26 cellular contexts compared by ENCODE assay signal in genomic region chr12:63090716-63091115, GRCh38.
"Had no signal": no experiment of that assay in that cellular context is flagged by ENCODE, and none has a peak within 500 bp of the region (broad histone marks: within the 10 kb centered on the region; RNA-seq: fewer than 3 reads in every experiment).

No MANE protein-coding gene starts in this region.

- H3K4me1 Mint-ChIP-seq: naive B cell; stimulated activated naive CD8-positive, alpha-beta T cell treated with anti-CD3 and anti-CD28 coated beads, Interleukin-15, amount 100 ng/mL, for 72 hours had no signal

- H3K36me3 Mint-ChIP-seq: memory B cell; naive B cell; natural killer cell treated with Interleukin-12 subunit alpha and Interleukin-12 subunit beta and Interleukin-15 and Interleukin-18, amount 100 ng/mL, for 72 hours had no signal

- H3K27ac Mint-ChIP-seq: dendritic cell treated with granulocyte-macrophage colony-stimulating factor and Interleukin-4, amounts not matched to agents 40 ng/mL and 50 ng/mL, for 4 days; effector memory CD8-positive, alpha-beta T cell; memory B cell; naive B cell; natural killer cell treated with Interleukin-12 subunit alpha and Interleukin-12 subunit beta and Interleukin-15 and Interleukin-18, amount 100 ng/mL, for 72 hours; progenitor cell of endocrine pancreas; stimulated activated naive CD8-positive, alpha-beta T cell treated with anti-CD3 and anti-CD28 coated beads, Interleukin-15, amount 100 ng/mL, for 72 hours had no signal

- H3K9me3 Mint-ChIP-seq: dendritic cell treated with granulocyte-macrophage colony-stimulating factor and Interleukin-4, amounts not matched to agents 40 ng/mL and 50 ng/mL, for 4 days; effector memory CD8-positive, alpha-beta T cell; natural killer cell treated with Interleukin-12 subunit alpha and Interleukin-12 subunit beta and Interleukin-15 and Interleukin-18, amount 100 ng/mL, for 72 hours; stimulated activated naive CD8-positive, alpha-beta T cell treated with anti-CD3 and anti-CD28 coated beads, Interleukin-15, amount 100 ng/mL, for 72 hours had no signal

- H3K27me3 ChIP-seq: esophagus squamous epithelium, hepatocyte, pancreas, right lobe of liver, suprapubic skin, transverse colon, upper lobe of right lung, uterus had no signal

- H3K4me3 ChIP-seq: esophagus squamous epithelium, hepatocyte, lung, mucosa of descending colon, pancreas, right lobe of liver, suprapubic skin, transverse colon, upper lobe of right lung, uterus had no signal

- H3K4me3 Mint-ChIP-seq: dendritic cell treated with granulocyte-macrophage colony-stimulating factor and Interleukin-4, amounts not matched to agents 40 ng/mL and 50 ng/mL, for 4 days; effector memory CD8-positive, alpha-beta T cell; memory B cell; naive B cell; natural killer cell treated with Interleukin-12 subunit alpha and Interleukin-12 subunit beta and Interleukin-15 and Interleukin-18, amount 100 ng/mL, for 72 hours; stimulated activated naive CD8-positive, alpha-beta T cell treated with anti-CD3 and anti-CD28 coated beads, Interleukin-15, amount 100 ng/mL, for 72 hours had no signal

- DNase-seq: effector memory CD8-positive, alpha-beta T cell; erythroblast; esophagus squamous epithelium; kidney; mucosa of descending colon; naive B cell; pancreas; right lobe of liver; small intestine; stimulated activated CD4-positive, alpha-beta T cell treated with anti-CD3 and anti-CD28 coated beads, Interleukin-12 subunit alpha, Interleukin-12 subunit beta, amount 100 ng/mL, for 4 hours; stimulated activated CD4-positive, alpha-beta T cell treated with anti-CD3 and anti-CD28 coated beads, Interleukin-1b, Interleukin-23, amount 100 ng/mL, for 48 hours; stimulated activated CD4-positive, alpha-beta T cell treated with anti-CD3 and anti-CD28 coated beads, Interleukin-4, amount 100 ng/mL, for 1 hour; stimulated activated CD8-positive, alpha-beta memory T cell treated with anti-CD3 and anti-CD28 coated beads, Interleukin-4, amount 100 ng/mL, for 48 hours; stimulated activated naive CD4-positive, alpha-beta T cell; stimulated activated naive CD8-positive, alpha-beta T cell treated with anti-CD3 and anti-CD28 coated beads, Interleukin-15, amount 100 ng/mL, for 72 hours; transverse colon; upper lobe of right lung; uterus had no signal

- H3K4me1 ChIP-seq: esophagus squamous epithelium, pancreas, suprapubic skin, transverse colon, upper lobe of right lung, uterus had no signal

- H3K9me3 ChIP-seq: esophagus squamous epithelium, mucosa of descending colon, pancreas, right lobe of liver, suprapubic skin, transverse colon, upper lobe of right lung, uterus had no signal

- H3K27me3 Mint-ChIP-seq: dendritic cell treated with granulocyte-macrophage colony-stimulating factor and Interleukin-4, amounts not matched to agents 40 ng/mL and 50 ng/mL, for 4 days had no signal

- H3K36me3 ChIP-seq: esophagus squamous epithelium, pancreas, right lobe of liver, suprapubic skin, transverse colon, upper lobe of right lung, uterus had no signal

- H3K27ac ChIP-seq: esophagus squamous epithelium, hepatocyte, pancreas, right lobe of liver, suprapubic skin, transverse colon, upper lobe of right lung, uterus had no signal

- ATAC-seq: effector memory CD8-positive, alpha-beta T cell; left lobe of liver; mucosa of descending colon; natural killer cell treated with Interleukin-12 subunit alpha and Interleukin-12 subunit beta and Interleukin-15 and Interleukin-18, amount 100 ng/mL, for 72 hours; pancreas; right lobe of liver; stimulated activated naive CD8-positive, alpha-beta T cell treated with anti-CD3 and anti-CD28 coated beads, Interleukin-15, amount 100 ng/mL, for 72 hours; upper lobe of right lung had no signal
